Comparison of ENCODE assay signal across 27 cellular contexts in genomic region chrX:2547746-2548145, GRCh38.
"Had no signal": no experiment of that assay in that cellular context is flagged by ENCODE, and none has a peak within 500 bp of the region (broad histone marks: within the 10 kb centered on the region; RNA-seq: fewer than 3 reads in every experiment).

No MANE protein-coding gene starts in this region.

- H3K27ac Mint-ChIP-seq: dendritic cell treated with granulocyte-macrophage colony-stimulating factor and Interleukin-4, amounts not matched to agents 40 ng/mL and 50 ng/mL, for 4 days; endodermal cell; naive thymus-derived CD8-positive, alpha-beta T cell; stimulated activated naive B cell treated with anti-CD40 and anti-IgM and Interleukin-4, amounts not matched to agents 10 μg/mL and 1 μg/mL and 100 μg/mL, for 72 hours; stimulated activated naive CD8-positive, alpha-beta T cell treated with anti-CD3 and anti-CD28 coated beads, Interleukin-15, Interleukin-2, amounts not matched to agents 100 ng/mL and 50 ng/mL, for 24 hours had no signal

- H3K4me1 ChIP-seq: colonic mucosa, esophagus muscularis mucosa, foreskin keratinocyte, gastroesophageal sphincter, left lung, psoas muscle, spleen, suprapubic skin, transverse colon, upper lobe of right lung, uterus had no signal

- H2AFZ ChIP-seq: hepatocyte had no signal

- H3K4me3 ChIP-seq: colonic mucosa, esophagus muscularis mucosa, gastroesophageal sphincter, heart left ventricle, hepatocyte, left lung, ovary, psoas muscle, skin epidermis, spleen, suprapubic skin, transverse colon, upper lobe of right lung, uterus had no signal

- H3K27ac ChIP-seq: colonic mucosa, esophagus muscularis mucosa, foreskin keratinocyte, gastroesophageal sphincter, heart left ventricle, left lung, ovary, psoas muscle, skin epidermis, spleen, suprapubic skin, transverse colon, upper lobe of right lung, uterus had no signal

- H3K79me2 ChIP-seq: hepatocyte had no signal

- H3K27me3 ChIP-seq: colonic mucosa, foreskin keratinocyte, heart left ventricle, hepatocyte, left lung, ovary, suprapubic skin, transverse colon, upper lobe of right lung, uterus had no signal

- H3K4me3 Mint-ChIP-seq: dendritic cell treated with granulocyte-macrophage colony-stimulating factor and Interleukin-4, amounts not matched to agents 40 ng/mL and 50 ng/mL, for 4 days; endodermal cell; naive thymus-derived CD8-positive, alpha-beta T cell; nephron progenitor cell; stimulated activated naive B cell treated with anti-CD40 and anti-IgM and Interleukin-4, amounts not matched to agents 10 μg/mL and 1 μg/mL and 100 μg/mL, for 72 hours; stimulated activated naive CD8-positive, alpha-beta T cell treated with anti-CD3 and anti-CD28 coated beads, Interleukin-15, Interleukin-2, amounts not matched to agents 100 ng/mL and 50 ng/mL, for 24 hours had no signal

- H3K4me1 Mint-ChIP-seq: naive thymus-derived CD8-positive, alpha-beta T cell had no signal

- H3K4me2 ChIP-seq: hepatocyte had no signal

- H3K9me3 ChIP-seq: colonic mucosa, left lung, ovary, psoas muscle, suprapubic skin, transverse colon, upper lobe of right lung, uterus had no signal

- H3K36me3 ChIP-seq: colonic mucosa, esophagus muscularis mucosa, gastroesophageal sphincter, heart left ventricle, left lung, ovary, spleen, suprapubic skin, transverse colon, upper lobe of right lung, uterus had no signal

- ATAC-seq: foreskin keratinocyte; gastroesophageal sphincter; heart left ventricle; left cardiac atrium; left lung; naive thymus-derived CD8-positive, alpha-beta T cell; psoas muscle; stimulated activated naive B cell treated with anti-CD40 and anti-IgM and Interleukin-4, amounts not matched to agents 10 μg/mL and 1 μg/mL and 100 μg/mL, for 72 hours; upper lobe of right lung had no signal

- DNase-seq: colonic mucosa; effector CD8-positive, alpha-beta T cell; endodermal cell; foreskin keratinocyte; heart left ventricle; left cardiac atrium; left lung; mesenchymal stem cell; midbrain; naive thymus-derived CD8-positive, alpha-beta T cell; nephron progenitor cell; occipital lobe; ovary; posterior cingulate gyrus; psoas muscle; spleen; stimulated activated naive B cell treated with anti-CD40 and anti-IgM and Interleukin-4, amounts not matched to agents 10 μg/mL and 1 μg/mL and 100 μg/mL, for 72 hours; transverse colon; upper lobe of right lung; uterus had no signal
